Comparison of ENCODE assay signal across 11 cellular contexts in the genomic region with DNA sequence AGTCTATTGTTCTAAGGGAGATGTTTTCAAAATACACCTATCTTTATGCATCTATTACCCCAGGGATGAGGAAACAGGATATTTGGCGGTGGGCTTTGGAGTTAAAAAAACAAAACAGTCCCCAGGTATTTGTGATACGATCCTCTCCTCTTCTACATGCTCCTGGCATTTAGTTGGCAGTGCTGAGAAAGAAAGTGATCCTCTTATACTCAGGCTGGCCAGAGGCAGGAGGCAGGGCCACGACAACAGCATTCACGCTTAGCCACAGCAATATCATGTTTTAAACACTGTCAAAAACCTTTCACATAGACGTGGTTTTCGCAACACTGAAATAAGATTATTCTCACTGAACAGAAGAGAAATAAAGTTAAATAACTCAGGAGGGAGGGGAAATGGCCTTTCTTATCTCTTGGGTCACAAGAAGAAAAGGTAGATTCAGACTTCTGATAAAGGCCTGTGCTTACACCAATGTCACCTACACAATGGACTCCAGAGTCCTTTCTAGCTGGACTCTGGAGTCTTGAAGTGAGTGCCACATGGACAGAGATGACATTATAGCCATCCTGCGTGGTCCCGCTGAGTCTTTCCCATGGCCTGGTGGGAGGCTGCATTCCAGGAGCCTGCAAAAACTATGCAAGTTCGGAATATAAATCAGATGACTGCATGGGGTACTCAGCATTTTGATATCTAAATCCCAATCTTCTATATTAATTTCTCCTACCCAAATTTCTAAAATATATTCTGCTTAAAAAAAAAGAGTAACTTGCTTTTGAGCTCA.
DNase-seq lines count a peak whose midpoint lies in the region; ATAC-seq and TF ChIP-seq lines count a peak whose summit lies in the region.
"Had no signal": no experiment of that assay in that cellular context is flagged by ENCODE, and none has a peak within 500 bp of the region (broad histone marks: within the 10 kb centered on the region; RNA-seq: fewer than 3 reads in every experiment).

No MANE protein-coding gene starts in this region.

- peak overlapping the region; percentile 57 for H3K27ac Mint-ChIP-seq in activated CD4-positive, alpha-beta memory T cell treated with anti-CD3 and anti-CD28 coated beads, Interleukin-2, amount 10 ng/mL, durations not matched to agents 7 days and 5 days
- H3K27ac Mint-ChIP-seq: activated T-helper 1 cell treated with anti-CD3 and anti-CD28 coated beads, Interleukin-12 subunit alpha, Interleukin-12 subunit beta, Interleukin-2, Interleukin-4 antibody, amounts not matched to agents 30 ng/mL and 10 ng/mL and 1 ng/mL, durations not matched to agents 14 hours and 24 hours and 36 hours had no signal

- H3K4me3 ChIP-seq in right cardiac atrium (ENCODE audit: low read length) (no peak overlapping the region), transverse colon (no peak overlapping the region)

- TF ChIP-seq CTCF in transverse colon (IDR thresholded peaks at IDR 0.05), result no peak

- H3K27me3 ChIP-seq in right cardiac atrium (ENCODE audit: control insufficient read depth, insufficient read depth), result no peaks in the 10 kb centered on the region
- no peaks in the 10 kb centered on the region for H3K27me3 ChIP-seq in transverse colon

- H3K27ac ChIP-seq in right cardiac atrium (ENCODE audit: low read length) (no peak overlapping the region), transverse colon (peak overlapping the region in 3 of 4 donors; percentile 7 to 21 (median 15))
- H3K27ac ChIP-seq: C4-2B had no signal

- no peaks in the 10 kb centered on the region for H3K27me3 Mint-ChIP-seq in activated CD4-positive, alpha-beta memory T cell treated with anti-CD3 and anti-CD28 coated beads, Interleukin-2, amount 10 ng/mL, durations not matched to agents 7 days and 5 days

- POLR2A ChIA-PET in activated CD4-positive, alpha-beta memory T cell treated with anti-CD3 and anti-CD28 coated beads, Interleukin-2, amount 10 ng/mL, durations not matched to agents 7 days and 5 days (lab: Charles Lee), result interaction anchor here (0.7 to 13.0 kb wide), 5 partner anchors 10 to 88 kb away, joined by 3 to 198 read pairs (median 3); partner anchors contain the start of gene PIP4K2A

- H3K4me1 ChIP-seq in right cardiac atrium (ENCODE audit: control insufficient read depth, insufficient read depth, low read length), result peaks cover 17% of the 10 kb centered on the region
- peaks cover 12 to 40% (median 14%) of the 10 kb centered on the region in 4 donors for H3K4me1 ChIP-seq in transverse colon

- in situ Hi-C loops in transverse colon (cut with MboI; ENCODE audit: low pct_ligation_motif_present in 1 of 4, low pct_unique_long_range_greater_than_20kb in 1 of 4, low sequenced_read_pairs in 3 of 4), result no loop called here

- intact Hi-C loops in Right ventricle myocardium superior (cut with DNase I), result no loop called here
- intact Hi-C loops in right cardiac atrium (cut with DNase I), result no loop called here
- intact Hi-C loops in transverse colon (cut with DNase I; ENCODE audit: low total_unique reads), result no loop called here

- ATAC-seq in Right ventricle myocardium superior (ENCODE audit: poor library complexity) (peak; percentile 64), right cardiac atrium (no peak), HG02763 (IDR thresholded peaks at IDR 0.05; ENCODE audit: unreplicated experiment) (no peak), GM21390 (IDR thresholded peaks at IDR 0.05; ENCODE audit: unreplicated experiment) (no peak)

- peaks cover 7% of the 10 kb centered on the region for H3K36me3 Mint-ChIP-seq in activated CD4-positive, alpha-beta memory T cell treated with anti-CD3 and anti-CD28 coated beads, Interleukin-2, amount 10 ng/mL, durations not matched to agents 7 days and 5 days (ENCODE audit: low read depth)

- H3K4me3 Mint-ChIP-seq in activated CD4-positive, alpha-beta memory T cell treated with anti-CD3 and anti-CD28 coated beads, Interleukin-2, amount 10 ng/mL, durations not matched to agents 7 days and 5 days, result no peak overlapping the region
- H3K4me3 Mint-ChIP-seq: activated T-helper 1 cell treated with anti-CD3 and anti-CD28 coated beads, Interleukin-12 subunit alpha, Interleukin-12 subunit beta, Interleukin-2, Interleukin-4 antibody, amounts not matched to agents 30 ng/mL and 10 ng/mL and 1 ng/mL, durations not matched to agents 14 hours and 24 hours and 36 hours had no signal

- H3K36me3 ChIP-seq in transverse colon, result no peaks in the 10 kb centered on the region

- H3K4me1 Mint-ChIP-seq in activated CD4-positive, alpha-beta memory T cell treated with anti-CD3 and anti-CD28 coated beads, Interleukin-2, amount 10 ng/mL, durations not matched to agents 7 days and 5 days, result peaks cover 86% of the 10 kb centered on the region

- 70% methylated on average over 9 of the region's 9 CpGs for WGBS in right cardiac atrium
- 73 to 86% methylated on average over 5 to 9 of the region's 9 CpGs for WGBS in transverse colon (ENCODE audit: low coverage in 1 of 2), 2 donors

- TF ChIP-seq EP300 in transverse colon (IDR thresholded peaks at IDR 0.05; ENCODE audit: low read depth), result no peak

- no peaks in the 10 kb centered on the region for H3K9me3 Mint-ChIP-seq in activated CD4-positive, alpha-beta memory T cell treated with anti-CD3 and anti-CD28 coated beads, Interleukin-2, amount 10 ng/mL, durations not matched to agents 7 days and 5 days
- H3K9me3 Mint-ChIP-seq: activated T-helper 1 cell treated with anti-CD3 and anti-CD28 coated beads, Interleukin-12 subunit alpha, Interleukin-12 subunit beta, Interleukin-2, Interleukin-4 antibody, amounts not matched to agents 30 ng/mL and 10 ng/mL and 1 ng/mL, durations not matched to agents 14 hours and 24 hours and 36 hours had no signal

- H3K9me3 ChIP-seq in right cardiac atrium (ENCODE audit: control insufficient read depth, low read length) (no peaks in the 10 kb centered on the region), transverse colon (no peaks in the 10 kb centered on the region)

- CTCF ChIA-PET in activated CD4-positive, alpha-beta memory T cell treated with anti-CD3 and anti-CD28 coated beads, Interleukin-2, amount 10 ng/mL, durations not matched to agents 7 days and 5 days (lab: Charles Lee), result interaction anchor here (0.7 to 1.1 kb wide), 4 partner anchors 9 to 32 kb away, joined by 3 to 6 read pairs (median 3); no protein-coding TSS in a partner anchor

- DNase-seq in Right ventricle myocardium superior (no peak), right cardiac atrium (no peak), kidney glomerular epithelial cell (lab: John Stamatoyannopoulos, UW) (peak; percentile 12), transverse colon (no peak), NCI-H2196 (lab: John Stamatoyannopoulos, UW; ENCODE audit: unreplicated experiment) (no peak)
- no peak for DNase-seq in activated CD4-positive, alpha-beta memory T cell treated with anti-CD3 and anti-CD28 coated beads, Interleukin-2, amount 10 ng/mL, durations not matched to agents 7 days and 5 days
- DNase-seq: NCI-H526 treated with DMSO at 0.1 percent for 48 hours had no signal

- TF ChIP-seq POLR2A in transverse colon (IDR thresholded peaks at IDR 0.05), result no peak
